2 cellular contexts compared by ENCODE assay signal in genomic region chr7:30864146-30864545, GRCh38.
TF ChIP-seq lines count a peak whose summit lies in the region.

No MANE protein-coding gene starts in this region.

TF ChIP-seq in IMR-90, 13 proteins besides CTCF, POLR2A, EP300 and RAD21 (continued from another document):
- TF ChIP-seq, protein P1, sequence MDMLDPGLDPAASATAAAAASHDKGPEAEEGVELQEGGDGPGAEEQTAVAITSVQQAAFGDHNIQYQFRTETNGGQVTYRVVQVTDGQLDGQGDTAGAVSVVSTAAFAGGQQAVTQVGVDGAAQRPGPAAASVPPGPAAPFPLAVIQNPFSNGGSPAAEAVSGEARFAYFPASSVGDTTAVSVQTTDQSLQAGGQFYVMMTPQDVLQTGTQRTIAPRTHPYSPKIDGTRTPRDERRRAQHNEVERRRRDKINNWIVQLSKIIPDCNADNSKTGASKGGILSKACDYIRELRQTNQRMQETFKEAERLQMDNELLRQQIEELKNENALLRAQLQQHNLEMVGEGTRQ (IDR thresholded peaks at IDR 0.05; ENCODE audit: low read depth, low read length) = no peak
- TF ChIP-seq RFX5 (IDR thresholded peaks at IDR 0.05; ENCODE audit: low read depth, low read length) (no peak), MXI1 (IDR thresholded peaks at IDR 0.05; ENCODE audit: borderline replicate concordance, low read depth, low read length) (no peak), BHLHE40 (IDR thresholded peaks at IDR 0.05; ENCODE audit: low read depth, low read length) (no peak), RCOR1 (IDR thresholded peaks at IDR 0.05; ENCODE audit: insufficient replicate concordance, low read length) (no peak), FOS (IDR thresholded peaks at IDR 0.05; ENCODE audit: low read depth, low read length) (no peak), MAFK (IDR thresholded peaks at IDR 0.05; ENCODE audit: low read depth, low read length) (no peak), NFE2L2 (IDR thresholded peaks at IDR 0.05; ENCODE audit: low read depth, low read length) (no peak), SMC3 (IDR thresholded peaks at IDR 0.05; ENCODE audit: low read depth, low read length) (no peak), ELK1 (IDR thresholded peaks at IDR 0.05; ENCODE audit: borderline replicate concordance, low read depth, low read length) (no peak), CHD1 (IDR thresholded peaks at IDR 0.05; ENCODE audit: low read depth, low read length) (no peak), CEBPB (IDR thresholded peaks at IDR 0.05; ENCODE audit: low read depth, low read length) (no peak)

TF ChIP-seq in GM12891, 5 proteins besides CTCF, POLR2A, EP300 and RAD21 (continued from another document):
- TF ChIP-seq POLR2AphosphoS5 (IDR thresholded peaks at IDR 0.05; ENCODE audit: low read depth, low read length) (no peak), SPI1 (IDR thresholded peaks at IDR 0.05; ENCODE audit: low read depth, low read length) (no peak)
